In genomic region chr10:86533328-86533727, GRCh38 we compare ENCODE assay signal across 18 cellular contexts.
"Had no signal": no experiment of that assay in that cellular context is flagged by ENCODE, and none has a peak within 500 bp of the region (broad histone marks: within the 10 kb centered on the region; RNA-seq: fewer than 3 reads in every experiment).

No MANE protein-coding gene starts in this region.

- H3K36me3 ChIP-seq: gastroesophageal sphincter, heart left ventricle, neutrophil, pancreas, stomach had no signal

- H3K27me3 ChIP-seq: body of pancreas, gastroesophageal sphincter, pancreas had no signal

- H3K9me3 ChIP-seq: body of pancreas, gastroesophageal sphincter, heart left ventricle, neutrophil, pancreas, stomach had no signal

- H3K4me3 ChIP-seq: body of pancreas, coronary artery, gastroesophageal sphincter, heart left ventricle, pancreas, stomach had no signal

- DNase-seq: activated B cell treated with CpG ODN at 0.5 μM for 24 hours; activated CD4-positive, alpha-beta memory T cell treated with anti-CD3 and anti-CD28 coated beads, Interleukin-2, amount 10 ng/mL, durations not matched to agents 7 days and 5 days; activated CD4-positive, alpha-beta T cell treated with anti-CD3 and anti-CD28 coated beads for 4 hours; activated CD8-positive, alpha-beta memory T cell treated with anti-CD3 and anti-CD28 coated beads, Interleukin-2, amount 10 ng/mL, durations not matched to agents 7 days and 5 days; activated naive CD4-positive, alpha-beta T cell treated with anti-CD3 and anti-CD28 coated beads for 36 hours; body of pancreas; central memory CD4-positive, alpha-beta T cell; erythroblast; mesenchymal stem cell; natural killer cell; pancreas; stimulated activated CD4-positive, alpha-beta T cell treated with anti-CD3 and anti-CD28 coated beads, Interleukin-4, amount 100 ng/mL, for 24 hours; stomach; T-helper 9 cell had no signal

- H3K27ac ChIP-seq: body of pancreas, coronary artery, gastroesophageal sphincter, neutrophil, pancreas, stomach had no signal
